Comparison of ENCODE assay signal across 20 cellular contexts in the genomic region with DNA sequence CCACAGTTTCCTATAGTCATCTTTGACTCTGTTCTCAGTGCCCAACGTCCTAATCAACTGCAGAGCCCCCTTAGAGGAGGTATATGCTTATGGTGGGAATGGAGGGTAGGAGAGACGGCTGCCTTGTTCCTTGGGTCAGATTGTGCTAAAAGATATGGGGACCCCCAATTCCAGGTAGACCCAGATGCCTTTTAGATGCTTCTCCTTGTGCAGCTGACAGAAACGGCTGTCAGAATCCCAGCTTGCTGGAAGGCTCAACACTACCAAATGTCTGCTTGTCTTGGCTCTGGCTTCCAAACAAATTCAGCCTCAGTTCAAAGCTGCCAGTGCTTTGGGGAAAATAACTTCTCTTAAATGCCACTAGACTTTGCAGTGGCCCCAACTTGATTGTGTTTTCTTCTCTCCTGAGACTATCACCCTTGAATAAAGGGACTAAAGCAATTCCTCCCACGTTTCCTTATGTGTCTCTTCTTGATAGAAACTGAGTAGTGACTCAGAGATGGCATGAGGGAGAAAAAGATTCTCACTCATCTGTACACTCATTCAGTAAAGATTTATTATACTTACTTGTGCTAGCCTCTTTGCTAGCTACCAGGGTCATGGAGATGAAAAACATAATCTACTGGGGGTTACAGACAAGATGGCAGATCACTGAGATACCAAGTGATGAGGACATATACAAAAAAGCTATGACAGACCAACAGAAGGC. TPM values are rescaled to one million over a fixed set of nuclear protein-coding genes. Genes with fewer than 3 reads are reported as not detected.
DNase-seq lines count a peak whose midpoint lies in the region; ATAC-seq and TF ChIP-seq lines count a peak whose summit lies in the region.
"Had no signal": no experiment of that assay in that cellular context is flagged by ENCODE, and none has a peak within 500 bp of the region (broad histone marks: within the 10 kb centered on the region; RNA-seq: fewer than 3 reads in every experiment).

No MANE protein-coding gene starts in this region.

- BruUV-seq in A673 (replicated peaks; lab: Mats Ljungman, UMichigan): no TSS peak

- TF ChIP-seq CTCF in A673 (conservative IDR thresholded peaks at IDR 0.05; ENCODE audit: low read depth, low read length) (no peak), GM23338 (conservative IDR thresholded peaks at IDR 0.05; ENCODE audit: low read depth in 2 of 2) (no peak)

- H3K9me3 ChIP-seq in A673 (ENCODE audit: low read depth, low read length, poor library complexity, severe bottlenecking): no peaks in the 10 kb centered on the region
- H3K9me3 ChIP-seq: pancreas, thoracic aorta had no signal

- H3K9me3 Mint-ChIP-seq in GM23338: no peaks in the 10 kb centered on the region; the same call in 1 of the 3 replicates
- H3K9me3 Mint-ChIP-seq: activated naive CD8-positive, alpha-beta T cell treated with anti-CD3 and anti-CD28 coated beads, Interleukin-2, amount 10 ng/mL, durations not matched to agents 7 days and 5 days; central memory CD8-positive, alpha-beta T cell had no signal

- H3K4me3 ChIP-seq in A673 (ENCODE audit: low read depth, low read length, poor library complexity, severe bottlenecking) (no peak overlapping the region), GM23338 (no peak overlapping the region)
- H3K4me3 ChIP-seq: pancreas, SK-N-MC, thoracic aorta had no signal

- 0 out of 2 replicates have a peak, but pooled peaks cover 3% of the 10 kb centered on the region for H4K20me1 ChIP-seq in GM23338 (replicated peaks; ENCODE audit: insufficient read depth)

- no peak overlapping the region for H3K4me2 ChIP-seq in GM23338

- H3K27me3 ChIP-seq in A673 (replicated peaks; ENCODE audit: insufficient read depth, low read depth, low read length, poor library complexity) (peaks cover 8% of the 10 kb centered on the region), GM23338 (ENCODE audit: insufficient read depth) (peaks cover 51% of the 10 kb centered on the region)
- H3K27me3 ChIP-seq: pancreas had no signal

- H3K27me3 Mint-ChIP-seq in GM23338 (ENCODE audit: insufficient read depth, low read depth, poor library complexity): peaks cover 30% of the 10 kb centered on the region

- no peaks in the 10 kb centered on the region; the same call in 2 of the 3 replicates for H3K36me3 Mint-ChIP-seq in GM23338 (ENCODE audit: low read depth)

- CTCF ChIA-PET in A673 (lab: Charles Lee): no interaction called here

- peaks cover 7% of the 10 kb centered on the region; the same call in 1 of the 2 replicates for H3K9me2 ChIP-seq in GM23338 (ENCODE audit: insufficient read depth)

- no peak overlapping the region for H2AFZ ChIP-seq in GM23338

- H3K27ac ChIP-seq in A673 (ENCODE audit: low read depth, low read length, poor library complexity, severe bottlenecking): no peak overlapping the region
- H3K27ac ChIP-seq in GM23338 (ENCODE audit: low read depth): no peak overlapping the region
- H3K27ac ChIP-seq: pancreas, SK-N-MC had no signal

- H3K79me2 ChIP-seq in GM23338 (replicated peaks; ENCODE audit: insufficient read depth): no peaks in the 10 kb centered on the region

- no peak for ATAC-seq in GM23338
- ATAC-seq in HG02870 (IDR thresholded peaks at IDR 0.05; ENCODE audit: unreplicated experiment): no peak
- ATAC-seq in HG02588 (IDR thresholded peaks at IDR 0.05; ENCODE audit: unreplicated experiment): no peak
- ATAC-seq: pancreas had no signal

- no peak overlapping the region for H3K27ac Mint-ChIP-seq in GM23338
- H3K27ac Mint-ChIP-seq: activated naive CD8-positive, alpha-beta T cell treated with anti-CD3 and anti-CD28 coated beads, Interleukin-2, amount 10 ng/mL, durations not matched to agents 7 days and 5 days had no signal

- no peak overlapping the region for H3K4me3 Mint-ChIP-seq in GM23338
- H3K4me3 Mint-ChIP-seq: activated naive CD8-positive, alpha-beta T cell treated with anti-CD3 and anti-CD28 coated beads, Interleukin-2, amount 10 ng/mL, durations not matched to agents 7 days and 5 days; central memory CD8-positive, alpha-beta T cell had no signal

- intact Hi-C loops in A673 (cut with micrococcal nuclease; ENCODE audit: unreplicated experiment): no loop called here

- no peaks in the 10 kb centered on the region for H3F3A ChIP-seq in GM23338 (replicated peaks; ENCODE audit: low read depth)

- POLR2A ChIA-PET in A673 (lab: Charles Lee; ENCODE audit: low non-redundant PET): no interaction called here

- peaks cover 16% of the 10 kb centered on the region for H3K4me1 Mint-ChIP-seq in GM23338

- H3K36me3 ChIP-seq in A673 (ENCODE audit: insufficient read depth, low read length, poor library complexity, severe bottlenecking): no peaks in the 10 kb centered on the region
- no peaks in the 10 kb centered on the region for H3K36me3 ChIP-seq in GM23338 (ENCODE audit: insufficient read depth)
- H3K36me3 ChIP-seq: pancreas, thoracic aorta had no signal

- DNase-seq in A673 (ENCODE audit: low spot score) (peak; percentile 14), GM03348 (ENCODE audit: low spot score) (peak; percentile 31), amniotic epithelial cell (ENCODE audit: low read depth) (peak; percentile 76), fibroblast of peridontal ligament (ENCODE audit: extremely low read depth) (peak; percentile 49), GM23338 (ENCODE audit: low spot score) (no peak), Ammon's horn (ENCODE audit: low spot score) (no peak)
- DNase-seq: activated CD4-positive, alpha-beta T cell treated with anti-CD3 and anti-CD28 coated beads for 1 hour; activated naive CD8-positive, alpha-beta T cell treated with anti-CD3 and anti-CD28 coated beads, Interleukin-2, amount 10 ng/mL, durations not matched to agents 7 days and 5 days; AML-193; Calu3; GDM1; NCI-H1092; NCI-H2107; pancreas; T1000 had no signal

- H3K4me1 ChIP-seq in A673 (ENCODE audit: insufficient read depth, low read length, poor library complexity, severe bottlenecking) (peaks cover 1% of the 10 kb centered on the region), GM23338 (ENCODE audit: insufficient read depth) (peaks cover 17% of the 10 kb centered on the region)

TF ChIP-seq in GM23338, 12 proteins besides CTCF, POLR2A, EP300 and RAD21 (continues in another document):
- no peak for TF ChIP-seq EZH2phosphoT487 (IDR thresholded peaks at IDR 0.05; ENCODE audit: unreplicated experiment)
- no peak for TF ChIP-seq ZNF331 (CRISPR knock-in tag; IDR thresholded peaks at IDR 0.05; ENCODE audit: low read depth)
- TF ChIP-seq POLR2AphosphoS5 (IDR thresholded peaks at IDR 0.05; ENCODE audit: low read depth): no peak
- no peak for TF ChIP-seq CREB1 (CRISPR knock-in tag; IDR thresholded peaks at IDR 0.05; ENCODE audit: low read depth)
- TF ChIP-seq STAT1 (IDR thresholded peaks at IDR 0.05; ENCODE audit: unreplicated experiment): no peak
- TF ChIP-seq, protein P1, sequence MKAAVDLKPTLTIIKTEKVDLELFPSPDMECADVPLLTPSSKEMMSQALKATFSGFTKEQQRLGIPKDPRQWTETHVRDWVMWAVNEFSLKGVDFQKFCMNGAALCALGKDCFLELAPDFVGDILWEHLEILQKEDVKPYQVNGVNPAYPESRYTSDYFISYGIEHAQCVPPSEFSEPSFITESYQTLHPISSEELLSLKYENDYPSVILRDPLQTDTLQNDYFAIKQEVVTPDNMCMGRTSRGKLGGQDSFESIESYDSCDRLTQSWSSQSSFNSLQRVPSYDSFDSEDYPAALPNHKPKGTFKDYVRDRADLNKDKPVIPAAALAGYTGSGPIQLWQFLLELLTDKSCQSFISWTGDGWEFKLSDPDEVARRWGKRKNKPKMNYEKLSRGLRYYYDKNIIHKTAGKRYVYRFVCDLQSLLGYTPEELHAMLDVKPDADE (IDR thresholded peaks at IDR 0.05): no peak
- TF ChIP-seq NANOG (IDR thresholded peaks at IDR 0.05; ENCODE audit: borderline replicate concordance): no peak

RNA-seq across cellular contexts. Expression of a gene that starts 3.4 kb away (rescaled TPM):
- 14.3 and 14.5 TPM in 2 replicates for total RNA-seq in A673 (2021)
- 10.6 and 11.9 TPM in 2 replicates for total RNA-seq in GM23338 (2014; rRNA removed; shearing (Covaris generic))
- 2.6 and 2.9 TPM in 2 replicates for polyA plus RNA-seq in GM23338 (2016; fragmentation: Nextera tagmentation; extraction: Ambion mirVana)

Comparison
In these comparisons a context has a peak if more than half of its experiments do, and no peak if none do; other contexts are left out.
1. DNase-seq: peak in A673 (single experiment), GM03348 (single experiment), amniotic epithelial cell (single experiment) and fibroblast of peridontal ligament (single experiment); none in GM23338 (single experiment) and Ammon's horn (single experiment).